ENCODE assay signal across 7 cellular contexts in genomic region chr20:16729080-16729479, GRCh38. TPM values are rescaled to one million over a fixed set of nuclear protein-coding genes. Genes with fewer than 3 reads are reported as not detected.
DNase-seq lines count a peak whose midpoint lies in the region; ATAC-seq and TF ChIP-seq lines count a peak whose summit lies in the region.

No MANE protein-coding gene starts in this region.

- H3K4me1 ChIP-seq in iPS-15b (ENCODE audit: control insufficient read depth, insufficient read depth, low read length) = no peaks in the 10 kb centered on the region
- peaks cover 10% of the 10 kb centered on the region for H3K4me1 ChIP-seq in smooth muscle cell (ENCODE audit: low read depth)

- DNase-seq in HL-60 (ENCODE audit: low read depth in 1 of 2, low spot score in 1 of 2) = no peak
- DNase-seq in WTC11 (ENCODE audit: low spot score) = no peak
- DNase-seq in smooth muscle cell (lab: John Stamatoyannopoulos, UW; ENCODE audit: unreplicated experiment) = no peak
- DNase-seq in AML-193 (lab: John Stamatoyannopoulos, UW) = no peak
- no peak for DNase-seq in NCI-H69 (lab: John Stamatoyannopoulos, UW)
- DNase-seq in central memory CD4-positive, alpha-beta T cell = no peak

- peaks cover 28% of the 10 kb centered on the region for H3K27me3 Mint-ChIP-seq in WTC11 (ENCODE audit: low read depth)

- H3K9me3 ChIP-seq in iPS-15b (ENCODE audit: control insufficient read depth, insufficient read depth, low read length) (no peaks in the 10 kb centered on the region), smooth muscle cell (replicated peaks; ENCODE audit: low read depth) (no peaks in the 10 kb centered on the region)

- H3K4me3 ChIP-seq in HL-60 (replicated peaks; ENCODE audit: insufficient read depth, low read length) = no peak overlapping the region
- peak overlapping the region; percentile 97 for H3K4me3 ChIP-seq in iPS-15b (ENCODE audit: low read depth, low read length)
- H3K4me3 ChIP-seq in smooth muscle cell = peak overlapping the region; percentile 89

- H3K36me3 ChIP-seq in iPS-15b (ENCODE audit: control insufficient read depth, insufficient read depth, low read length) (peaks cover 5% of the 10 kb centered on the region), smooth muscle cell (ENCODE audit: low read depth) (peaks cover 7% of the 10 kb centered on the region)

- H3K4me1 Mint-ChIP-seq in WTC11 = peaks cover 21% of the 10 kb centered on the region

- TF ChIP-seq CTCF in HL-60 (IDR thresholded peaks at IDR 0.05; ENCODE audit: insufficient read depth, low read length) (no peak), WTC11 (IDR thresholded peaks at IDR 0.05) (no peak), smooth muscle cell (IDR thresholded peaks at IDR 0.05; ENCODE audit: borderline replicate concordance, insufficient read depth, poor library complexity, severe bottlenecking) (no peak)

- peaks cover 38% of the 10 kb centered on the region for H3K79me2 ChIP-seq in smooth muscle cell (ENCODE audit: low read depth)

- H3K27ac Mint-ChIP-seq in WTC11 = peak overlapping the region; percentile 98

- peaks cover 18% of the 10 kb centered on the region for H3K36me3 Mint-ChIP-seq in WTC11

- peak overlapping the region; percentile 92 for H3K4me2 ChIP-seq in smooth muscle cell

- H3K9me3 Mint-ChIP-seq in WTC11 = peaks cover 17% of the 10 kb centered on the region

- H3K27ac ChIP-seq in HL-60 (replicated peaks) (peak overlapping the region; percentile 86), smooth muscle cell (ENCODE audit: low read depth) (no peak overlapping the region)

- H2AFZ ChIP-seq in smooth muscle cell (ENCODE audit: low read depth) = peak overlapping the region; percentile 92

- H3K27me3 ChIP-seq in HL-60 (ENCODE audit: insufficient read depth, poor library complexity, severe bottlenecking) (no peaks in the 10 kb centered on the region), iPS-15b (ENCODE audit: control insufficient read depth, insufficient read depth, low read length) (peaks cover 7% of the 10 kb centered on the region), smooth muscle cell (ENCODE audit: low read depth) (peaks cover 37% of the 10 kb centered on the region)

- H3K9ac ChIP-seq in iPS-15b (ENCODE audit: low read depth, low read length) = no peak overlapping the region
- H3K9ac ChIP-seq in smooth muscle cell (ENCODE audit: low read depth) = no peak overlapping the region

- CTCF ChIA-PET in WTC11 (lab: Charles Lee) = interaction anchor here (0.9 to 1.3 kb wide), 2 partner anchors 21 to 32 kb away, joined by 3 read pairs; no protein-coding TSS in a partner anchor

- H4K20me1 ChIP-seq in smooth muscle cell (ENCODE audit: low read depth) = no peaks in the 10 kb centered on the region

- POLR2A ChIA-PET in WTC11 (lab: Charles Lee) = no interaction called here

- ATAC-seq in WTC11 = no peak

- H3F3A ChIP-seq in smooth muscle cell (ENCODE audit: low read depth) = no peaks in the 10 kb centered on the region

- 85% methylated on average over 1 of the region's 1 CpG for WGBS in smooth muscle cell (ENCODE audit: low lambda C conversion rate)

- peak overlapping the region; percentile 99 for H3K4me3 Mint-ChIP-seq in WTC11

TF ChIP-seq in WTC11, 78 proteins besides CTCF, POLR2A, EP300 and RAD21 (continues in another document):
- TF ChIP-seq CREB1 (CRISPR knock-in tag; IDR thresholded peaks at IDR 0.05) = no peak
- TF ChIP-seq NFYB (CRISPR knock-in tag; conservative IDR thresholded peaks at IDR 0.05; ENCODE audit: low read depth) = no peak
- no peak for TF ChIP-seq GRHL2 (CRISPR knock-in tag; IDR thresholded peaks at IDR 0.05; ENCODE audit: insufficient replicate concordance, severe bottlenecking)
- TF ChIP-seq ZNF138 (CRISPR knock-in tag; conservative IDR thresholded peaks at IDR 0.05) = no peak
- no peak for TF ChIP-seq ATF6 (CRISPR knock-in tag; IDR thresholded peaks at IDR 0.05)
- TF ChIP-seq OVOL2 (CRISPR knock-in tag; IDR thresholded peaks at IDR 0.05; ENCODE audit: borderline replicate concordance) = no peak
- no peak for TF ChIP-seq HMGXB4 (CRISPR knock-in tag; IDR thresholded peaks at IDR 0.05)
- TF ChIP-seq, protein P1, sequence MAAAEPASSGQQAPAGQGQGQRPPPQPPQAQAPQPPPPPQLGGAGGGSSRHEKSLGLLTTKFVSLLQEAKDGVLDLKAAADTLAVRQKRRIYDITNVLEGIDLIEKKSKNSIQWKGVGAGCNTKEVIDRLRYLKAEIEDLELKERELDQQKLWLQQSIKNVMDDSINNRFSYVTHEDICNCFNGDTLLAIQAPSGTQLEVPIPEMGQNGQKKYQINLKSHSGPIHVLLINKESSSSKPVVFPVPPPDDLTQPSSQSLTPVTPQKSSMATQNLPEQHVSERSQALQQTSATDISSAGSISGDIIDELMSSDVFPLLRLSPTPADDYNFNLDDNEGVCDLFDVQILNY (CRISPR knock-in tag; IDR thresholded peaks at IDR 0.05) = no peak
- no peak for TF ChIP-seq TP53 (CRISPR knock-in tag; IDR thresholded peaks at IDR 0.05)
- TF ChIP-seq ESRRA (CRISPR knock-in tag; IDR thresholded peaks at IDR 0.05; ENCODE audit: borderline replicate concordance) = no peak
- no peak for TF ChIP-seq RELA (CRISPR knock-in tag; IDR thresholded peaks at IDR 0.05; ENCODE audit: borderline replicate concordance)
- TF ChIP-seq CDX4 (CRISPR knock-in tag; IDR thresholded peaks at IDR 0.05; ENCODE audit: borderline replicate concordance) = no peak
- TF ChIP-seq ZBTB21 (CRISPR knock-in tag; IDR thresholded peaks at IDR 0.05; ENCODE audit: borderline replicate concordance) = no peak
- TF ChIP-seq ZNF281 (CRISPR knock-in tag; IDR thresholded peaks at IDR 0.05) = no peak

RNA-seq across cellular contexts. Expression of gene SNRPB2, which starts 0.7 kb away (rescaled TPM):
- 76.0 to 88.3 TPM (median 76.5 TPM) in 3 replicates for total RNA-seq in WTC11 (2021)
- total RNA-seq in smooth muscle cell = 68.4 and 87.6 TPM in 2 replicates
- polyA plus RNA-seq in smooth muscle cell = 90.6 and 105 TPM in 2 replicates

RNA-seq across cellular contexts. Expression of gene OTOR, which starts 19.1 kb away (rescaled TPM):
- not detected in 3 replicates for total RNA-seq in WTC11 (2021)
- total RNA-seq in smooth muscle cell = not detected in 2 replicates
- not detected in 2 replicates for polyA plus RNA-seq in smooth muscle cell
